ENCODE assay signal across 15 cellular contexts in genomic region chrX:118637997-118638396, GRCh38.
A peak's percentile ranks its signal among the peaks of the same experiment; 100 is the strongest.
DNase-seq lines count a peak whose midpoint lies in the region; ATAC-seq, FAIRE-seq and TF ChIP-seq lines count a peak whose summit lies in the region.
"Had no signal": no experiment of that assay in that cellular context is flagged by ENCODE, and none has a peak within 500 bp of the region (broad histone marks: within the 10 kb centered on the region; RNA-seq: fewer than 3 reads in every experiment).

No MANE protein-coding gene starts in this region.

- H3K27ac Mint-ChIP-seq in neural progenitor cell: no peak overlapping the region
- H3K27ac Mint-ChIP-seq: activated CD4-positive, alpha-beta T cell treated with anti-CD3 and anti-CD28 coated beads, Interleukin-2, amount 10 ng/mL, durations not matched to agents 7 days and 5 days had no signal

- no peak overlapping the region for H3K9ac ChIP-seq in endothelial cell of umbilical vein (replicated peaks; ENCODE audit: extremely low read depth, insufficient read depth, low read length)
- H3K9ac ChIP-seq in neural progenitor cell: no peak overlapping the region
- H3K9ac ChIP-seq: KMS-11 had no signal

- H3K79me2 ChIP-seq in endothelial cell of umbilical vein (ENCODE audit: control insufficient read depth, insufficient read depth, low read length) (no peaks in the 10 kb centered on the region), neural progenitor cell (ENCODE audit: low read depth) (no peaks in the 10 kb centered on the region)

- no peaks in the 10 kb centered on the region for H3K9me1 ChIP-seq in endothelial cell of umbilical vein (replicated peaks; ENCODE audit: control insufficient read depth, extremely low read depth, insufficient read depth, low read length)

- H2AFZ ChIP-seq in endothelial cell of umbilical vein (ENCODE audit: low read depth, low read length) (no peak overlapping the region), neural progenitor cell (replicated peaks) (no peak overlapping the region)

- peaks cover 26% of the 10 kb centered on the region for H3K36me3 Mint-ChIP-seq in neural progenitor cell

- H3K4me2 ChIP-seq in endothelial cell of umbilical vein (ENCODE audit: insufficient read depth, low read length): no peak overlapping the region
- H3K4me2 ChIP-seq in neural progenitor cell: no peak overlapping the region
- H3K4me2 ChIP-seq: KMS-11 had no signal

- dilution Hi-C loops in endothelial cell of umbilical vein (cut with MboI; ENCODE audit: extremely low pct_ligation_motif_present, low sequenced_read_pairs): no loop called here

- no TSS peak for BruUV-seq in endothelial cell of umbilical vein (replicated peaks; lab: Mats Ljungman, UMichigan)

- H3K4me1 Mint-ChIP-seq in neural progenitor cell: no peaks in the 10 kb centered on the region
- H3K4me1 Mint-ChIP-seq: activated CD4-positive, alpha-beta T cell treated with anti-CD3 and anti-CD28 coated beads, Interleukin-2, amount 10 ng/mL, durations not matched to agents 7 days and 5 days had no signal

- TF ChIP-seq POLR2A in endothelial cell of umbilical vein (IDR thresholded peaks at IDR 0.05; ENCODE audit: low read depth, low read length): no peak

- H3K9me3 ChIP-seq in endothelial cell of umbilical vein (replicated peaks; ENCODE audit: control insufficient read depth, insufficient read depth, low read length): no peaks in the 10 kb centered on the region
- no peaks in the 10 kb centered on the region for H3K9me3 ChIP-seq in neural progenitor cell (ENCODE audit: low read depth)
- H3K9me3 ChIP-seq: ovary, suprapubic skin had no signal

- H3K27me3 ChIP-seq in endothelial cell of umbilical vein (ENCODE audit: control insufficient read depth in 2 of 2, insufficient read depth in 2 of 2, low read length in 2 of 2) (no peaks in the 10 kb centered on the region), neural progenitor cell (no peaks in the 10 kb centered on the region)
- H3K27me3 ChIP-seq: ovary, suprapubic skin had no signal

- no peaks in the 10 kb centered on the region for H3F3A ChIP-seq in neural progenitor cell (ENCODE audit: low read depth)

- no peak for ATAC-seq in HG02763 (IDR thresholded peaks at IDR 0.05; ENCODE audit: unreplicated experiment)

- CTCF ChIA-PET in endothelial cell of umbilical vein (lab: Charles Lee): interaction anchor here (1.1 to 3.5 kb wide), 2 partner anchors 169 to 173 kb away, joined by 3 to 16 read pairs; no protein-coding TSS in a partner anchor

- H3K4me3 ChIP-seq in endothelial cell of umbilical vein (replicated peaks in 1 of 3; ENCODE audit: insufficient read depth in 1 of 3, low read depth in 1 of 3, low read length in 3 of 3) (no peak overlapping the region), neural progenitor cell (no peak overlapping the region)
- H3K4me3 ChIP-seq: ovary, suprapubic skin had no signal

- TF ChIP-seq CTCF in endothelial cell of umbilical vein (IDR thresholded peaks at IDR 0.05; ENCODE audit: extremely low read depth in 1 of 2, insufficient read depth in 1 of 2, low read depth in 1 of 2, low read length in 2 of 2): peak in 1 of 2 donors; percentile 16
- TF ChIP-seq CTCF in neural progenitor cell (IDR thresholded peaks at IDR 0.05): peak; percentile 20

- POLR2A ChIA-PET in endothelial cell of umbilical vein (lab: Charles Lee): no interaction called here

- DNase-seq in ELR (ENCODE audit: low read depth) (peak; percentile 19), NCI-H69 (lab: John Stamatoyannopoulos, UW) (peak; percentile 10), endothelial cell of umbilical vein (ENCODE audit: low read depth, low spot score) (peak; percentile 9), neural progenitor cell (ENCODE audit: low spot score) (peak; percentile 3), cortex of kidney (lab: John Stamatoyannopoulos, UW) (no peak), germinal center (ENCODE audit: low spot score) (no peak), UCSD-AML1 (lab: John Stamatoyannopoulos, UW; ENCODE audit: unreplicated experiment) (no peak)
- DNase-seq: activated CD4-positive, alpha-beta T cell treated with anti-CD3 and anti-CD28 coated beads, Interleukin-2, amount 10 ng/mL, durations not matched to agents 7 days and 5 days; DMS79 treated with DMSO at 0.1 percent for 48 hours; NCI-H446; ovary; stimulated activated CD4-positive, alpha-beta T cell treated with anti-CD3 and anti-CD28 coated beads, Interleukin-4, amount 100 ng/mL, for 24 hours had no signal

- peak; percentile 83 for FAIRE-seq in endothelial cell of umbilical vein (lab: Jason Lieb, UNC)

- H3K27ac ChIP-seq in endothelial cell of umbilical vein (ENCODE audit: insufficient read depth, low read depth, low read length) (no peak overlapping the region), neural progenitor cell (no peak overlapping the region)
- H3K27ac ChIP-seq: KMS-11, ovary, suprapubic skin had no signal

- intact Hi-C loops in endothelial cell of umbilical vein (cut with micrococcal nuclease): loop anchor here (1.0 kb wide), 1 partner anchor 169 kb away; no protein-coding TSS in a partner anchor

- H3K27me3 Mint-ChIP-seq in neural progenitor cell (ENCODE audit: insufficient read depth, low read depth): no peaks in the 10 kb centered on the region
- H3K27me3 Mint-ChIP-seq: activated CD4-positive, alpha-beta T cell treated with anti-CD3 and anti-CD28 coated beads, Interleukin-2, amount 10 ng/mL, durations not matched to agents 7 days and 5 days had no signal

- H4K20me1 ChIP-seq in endothelial cell of umbilical vein (replicated peaks; ENCODE audit: control insufficient read depth, extremely low read depth, insufficient read depth, low read length) (no peaks in the 10 kb centered on the region), neural progenitor cell (ENCODE audit: low read depth) (no peaks in the 10 kb centered on the region)

- no peaks in the 10 kb centered on the region for H3K9me3 Mint-ChIP-seq in neural progenitor cell
- H3K9me3 Mint-ChIP-seq: activated CD4-positive, alpha-beta T cell treated with anti-CD3 and anti-CD28 coated beads, Interleukin-2, amount 10 ng/mL, durations not matched to agents 7 days and 5 days had no signal

- H3K36me3 ChIP-seq in endothelial cell of umbilical vein (ENCODE audit: control insufficient read depth in 2 of 2, extremely low read depth in 1 of 2, insufficient read depth in 2 of 2, low read length in 2 of 2): no peaks in the 10 kb centered on the region
- no peaks in the 10 kb centered on the region for H3K36me3 ChIP-seq in neural progenitor cell
- H3K36me3 ChIP-seq: ovary, suprapubic skin had no signal

- H3K4me1 ChIP-seq in endothelial cell of umbilical vein (ENCODE audit: control insufficient read depth, extremely low read depth, insufficient read depth, low read length) (no peaks in the 10 kb centered on the region), neural progenitor cell (no peaks in the 10 kb centered on the region)
- H3K4me1 ChIP-seq: suprapubic skin had no signal

- no peak overlapping the region for H3K4me3 Mint-ChIP-seq in neural progenitor cell
- H3K4me3 Mint-ChIP-seq: activated CD4-positive, alpha-beta T cell treated with anti-CD3 and anti-CD28 coated beads, Interleukin-2, amount 10 ng/mL, durations not matched to agents 7 days and 5 days had no signal

TF ChIP-seq in endothelial cell of umbilical vein, 7 proteins besides CTCF, POLR2A, EP300 and RAD21:
- no peak for TF ChIP-seq EZH2 (IDR thresholded peaks at IDR 0.05; ENCODE audit: borderline replicate concordance, low read depth, low read length, severe bottlenecking)
- TF ChIP-seq MAX (IDR thresholded peaks at IDR 0.05; ENCODE audit: insufficient read depth, insufficient read length): no peak
- no peak for TF ChIP-seq GATA2 (IDR thresholded peaks at IDR 0.05; ENCODE audit: insufficient read depth, insufficient read length, low read depth, low read length)
- no peak for TF ChIP-seq POLR2AphosphoS5 (IDR thresholded peaks at IDR 0.05; ENCODE audit: insufficient read depth, low read depth, low read length)
- TF ChIP-seq FOS (IDR thresholded peaks at IDR 0.05; ENCODE audit: borderline replicate concordance, insufficient read depth, low read length): no peak
- no peak for TF ChIP-seq MYC (IDR thresholded peaks at IDR 0.05; ENCODE audit: low read depth, low read length)
- TF ChIP-seq JUN (IDR thresholded peaks at IDR 0.05; ENCODE audit: borderline replicate concordance, insufficient read depth, insufficient read length, low read depth): no peak

Comparison
In these comparisons a context has a peak if more than half of its experiments do, and no peak if none do; other contexts are left out.
1. DNase-seq: peak in ELR (single experiment), NCI-H69 (single experiment), endothelial cell of umbilical vein (single experiment) and neural progenitor cell (single experiment); none in cortex of kidney (single experiment), germinal center (single experiment) and UCSD-AML1 (single experiment).